Comparison of ENCODE assay signal across 25 cellular contexts in the genomic region with DNA sequence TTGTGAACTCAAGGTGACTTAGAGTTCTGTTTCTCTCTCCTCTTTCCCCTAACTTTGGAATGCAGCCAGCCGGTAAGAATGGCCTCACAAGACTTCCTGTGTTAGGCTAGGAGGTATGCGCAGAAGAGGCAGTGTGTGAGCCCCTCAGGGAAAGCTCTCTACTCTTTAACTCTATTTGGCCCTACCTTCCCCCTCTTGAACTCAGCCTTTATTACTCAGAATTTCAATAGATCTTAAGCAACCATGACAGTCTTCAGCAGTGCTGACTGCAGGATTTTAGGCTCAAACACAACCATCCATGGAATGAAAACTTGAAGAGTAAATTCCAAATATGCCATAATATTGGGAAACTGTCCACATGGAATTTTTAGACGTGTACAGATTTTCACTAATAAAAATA.
DNase-seq lines count a peak whose midpoint lies in the region; ATAC-seq and TF ChIP-seq lines count a peak whose summit lies in the region.
"Had no signal": no experiment of that assay in that cellular context is flagged by ENCODE, and none has a peak within 500 bp of the region (broad histone marks: within the 10 kb centered on the region; RNA-seq: fewer than 3 reads in every experiment).

No MANE protein-coding gene starts in this region.

- H3F3A ChIP-seq in neural progenitor cell (ENCODE audit: low read depth), result no peaks in the 10 kb centered on the region

- ATAC-seq in upper lobe of right lung, result no peak
- ATAC-seq: heart right ventricle, K562 had no signal

- H3K4me3 Mint-ChIP-seq in neural progenitor cell, result no peak overlapping the region
- H3K4me3 Mint-ChIP-seq: activated CD4-positive, alpha-beta memory T cell treated with anti-CD3 and anti-CD28 coated beads, Interleukin-2, amount 10 ng/mL, durations not matched to agents 7 days and 5 days; CD14-positive monocyte; endodermal cell; immature natural killer cell; stimulated activated naive CD8-positive, alpha-beta T cell treated with anti-CD3 and anti-CD28 coated beads, Interleukin-15, Interleukin-2, amounts not matched to agents 100 ng/mL and 50 ng/mL, for 24 hours had no signal

- no peaks in the 10 kb centered on the region for H4K20me1 ChIP-seq in neural progenitor cell (ENCODE audit: low read depth)

- DNase-seq in AG20443 (ENCODE audit: low spot score) (peak; percentile 39), RPMI7951 (ENCODE audit: low read depth) (peak; percentile 50), fibroblast of mammary gland (ENCODE audit: low read depth) (peak; percentile 51), neural progenitor cell (ENCODE audit: low spot score) (no peak), NCI-H748 treated with DMSO at 0.1 percent for 48 hours (lab: John Stamatoyannopoulos, UW) (no peak), NCI-H2029 (lab: John Stamatoyannopoulos, UW) (no peak), upper lobe of right lung (no peak)
- no peak for DNase-seq in effector CD4-positive, alpha-beta T cell
- DNase-seq: activated CD4-positive, alpha-beta memory T cell treated with anti-CD3 and anti-CD28 coated beads, Interleukin-2, amount 10 ng/mL, durations not matched to agents 7 days and 5 days; activated CD4-positive, CD25-positive, alpha-beta regulatory T cell; activated gamma-delta T cell; activated T-cell treated with anti-CD3 and anti-CD28 coated beads for 4 hours; colonic mucosa; endodermal cell; heart right ventricle; immature natural killer cell; NCI-H1694; NCI-H2171 treated with DMSO at 0.1 percent for 48 hours; NCI-H69; spleen; stimulated activated CD4-positive, alpha-beta T cell treated with anti-CD3 and anti-CD28 coated beads, Interleukin-4, amount 100 ng/mL, for 24 hours had no signal

- H3K27me3 Mint-ChIP-seq in neural progenitor cell (ENCODE audit: insufficient read depth, low read depth), result peaks cover 2% of the 10 kb centered on the region
- H3K27me3 Mint-ChIP-seq: stimulated activated naive CD8-positive, alpha-beta T cell treated with anti-CD3 and anti-CD28 coated beads, Interleukin-15, Interleukin-2, amounts not matched to agents 100 ng/mL and 50 ng/mL, for 24 hours had no signal

- no peak overlapping the region for H3K4me2 ChIP-seq in neural progenitor cell

- no peak overlapping the region for H2AFZ ChIP-seq in neural progenitor cell (replicated peaks)

- H3K4me1 ChIP-seq in neural progenitor cell (no peaks in the 10 kb centered on the region), upper lobe of right lung (no peaks in the 10 kb centered on the region)
- H3K4me1 ChIP-seq: colonic mucosa, heart right ventricle, spleen, tibial nerve had no signal

- no peaks in the 10 kb centered on the region for H3K36me3 Mint-ChIP-seq in neural progenitor cell

- H3K9me3 ChIP-seq in neural progenitor cell (ENCODE audit: low read depth), result no peaks in the 10 kb centered on the region
- H3K9me3 ChIP-seq in upper lobe of right lung, result no peaks in the 10 kb centered on the region
- H3K9me3 ChIP-seq: colonic mucosa, spleen, tibial nerve had no signal

- intact Hi-C loops in upper lobe of right lung (cut with DNase I), result no loop called here

- no peak overlapping the region for H3K4me3 ChIP-seq in fibroblast of mammary gland (ENCODE audit: control insufficient read depth, low read depth, low read length)
- H3K4me3 ChIP-seq in neural progenitor cell, result no peak overlapping the region
- H3K4me3 ChIP-seq in upper lobe of right lung, result no peak overlapping the region
- H3K4me3 ChIP-seq: colonic mucosa, heart right ventricle, K562, spleen, tibial nerve had no signal

- H3K27ac Mint-ChIP-seq in neural progenitor cell, result peak overlapping the region; percentile 21
- H3K27ac Mint-ChIP-seq: activated CD4-positive, alpha-beta memory T cell treated with anti-CD3 and anti-CD28 coated beads, Interleukin-2, amount 10 ng/mL, durations not matched to agents 7 days and 5 days; endodermal cell; immature natural killer cell; stimulated activated naive CD8-positive, alpha-beta T cell treated with anti-CD3 and anti-CD28 coated beads, Interleukin-15, Interleukin-2, amounts not matched to agents 100 ng/mL and 50 ng/mL, for 24 hours had no signal

- no peak overlapping the region for H3K27ac ChIP-seq in neural progenitor cell
- no peak overlapping the region for H3K27ac ChIP-seq in upper lobe of right lung
- H3K27ac ChIP-seq: colonic mucosa, spleen, tibial nerve had no signal

- TF ChIP-seq CTCF in fibroblast of mammary gland (conservative IDR thresholded peaks at IDR 0.05; ENCODE audit: control insufficient read depth, insufficient read depth, low read depth, low read length), result no peak
- no peak for TF ChIP-seq CTCF in neural progenitor cell (IDR thresholded peaks at IDR 0.05)
- no peak for TF ChIP-seq CTCF in upper lobe of right lung (IDR thresholded peaks at IDR 0.05)

- no peaks in the 10 kb centered on the region for H3K36me3 ChIP-seq in neural progenitor cell
- no peaks in the 10 kb centered on the region for H3K36me3 ChIP-seq in upper lobe of right lung
- H3K36me3 ChIP-seq: colonic mucosa, heart right ventricle, tibial nerve had no signal

- H3K27me3 ChIP-seq in neural progenitor cell (no peaks in the 10 kb centered on the region), upper lobe of right lung (no peaks in the 10 kb centered on the region)
- H3K27me3 ChIP-seq: colonic mucosa, heart right ventricle, spleen, tibial nerve had no signal

- no peaks in the 10 kb centered on the region for H3K79me2 ChIP-seq in neural progenitor cell (ENCODE audit: low read depth)

- no peaks in the 10 kb centered on the region for H3K4me1 Mint-ChIP-seq in neural progenitor cell
- H3K4me1 Mint-ChIP-seq: activated CD4-positive, alpha-beta memory T cell treated with anti-CD3 and anti-CD28 coated beads, Interleukin-2, amount 10 ng/mL, durations not matched to agents 7 days and 5 days had no signal

- H3K9me3 Mint-ChIP-seq in neural progenitor cell, result no peaks in the 10 kb centered on the region
- H3K9me3 Mint-ChIP-seq: activated CD4-positive, alpha-beta memory T cell treated with anti-CD3 and anti-CD28 coated beads, Interleukin-2, amount 10 ng/mL, durations not matched to agents 7 days and 5 days had no signal

- H3K9ac ChIP-seq in neural progenitor cell, result no peak overlapping the region

Comparison
In these comparisons a context has a peak if more than half of its experiments do, and no peak if none do; other contexts are left out.
1. DNase-seq: peak in AG20443 (single experiment), RPMI7951 (single experiment) and fibroblast of mammary gland (single experiment); none in neural progenitor cell (single experiment), effector CD4-positive, alpha-beta T cell (single experiment), NCI-H748 treated with DMSO at 0.1 percent for 48 hours (single experiment), NCI-H2029 (single experiment) and upper lobe of right lung (single experiment).